In the genomic region with DNA sequence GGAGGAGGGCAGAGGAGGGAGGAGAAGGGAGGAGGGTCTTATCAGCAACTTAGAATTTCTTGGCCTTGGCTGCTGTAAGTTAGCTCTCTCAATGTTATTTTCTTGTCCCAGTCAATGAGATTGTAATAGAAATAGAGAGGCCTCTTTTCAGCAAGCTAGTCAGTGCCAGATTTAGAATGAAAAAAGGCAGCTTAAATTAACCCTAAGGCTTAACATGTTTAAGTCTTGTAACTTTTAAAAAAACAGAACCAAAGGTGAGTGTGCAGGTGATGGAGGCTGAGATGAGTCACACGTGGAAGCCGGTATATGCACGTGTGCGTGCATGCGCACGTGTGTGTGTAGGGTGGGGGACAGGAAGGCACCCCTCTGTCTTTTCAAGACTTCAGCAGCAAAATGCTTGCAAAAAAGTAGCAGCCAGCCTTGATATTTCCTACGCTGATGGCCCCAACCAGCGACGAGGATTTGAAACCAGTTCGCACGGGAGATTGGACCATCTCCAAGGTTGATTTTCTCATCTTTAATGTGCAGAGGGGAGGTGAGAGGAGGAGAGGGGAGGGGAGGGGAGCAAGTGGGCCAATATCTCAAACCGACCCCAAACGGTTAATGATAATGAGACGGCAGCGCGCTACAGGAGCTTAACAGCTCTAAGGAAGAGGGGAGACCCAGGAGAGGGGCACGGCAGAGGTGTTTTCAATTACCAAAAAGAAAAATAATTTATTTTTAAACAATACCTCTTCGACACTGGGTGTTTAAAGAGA, we compare ENCODE assay signal across 11 cellular contexts.
DNase-seq lines count a peak whose midpoint lies in the region; ATAC-seq and TF ChIP-seq lines count a peak whose summit lies in the region.
"Had no signal": no experiment of that assay in that cellular context is flagged by ENCODE, and none has a peak within 500 bp of the region (broad histone marks: within the 10 kb centered on the region; RNA-seq: fewer than 3 reads in every experiment).

No MANE protein-coding gene starts in this region.

- peak overlapping the region; percentile 93 for H3K18ac ChIP-seq in mesendoderm (ENCODE audit: low read length)

- H4K5ac ChIP-seq in mesendoderm (ENCODE audit: low read length) = peak overlapping the region; percentile 21

- no peak overlapping the region for H4K8ac ChIP-seq in mesendoderm (ENCODE audit: low read depth, low read length)

- peak overlapping the region; percentile 85 for H2BK5ac ChIP-seq in mesendoderm (ENCODE audit: low read length)

- H3K27me3 ChIP-seq in ectodermal cell (ENCODE audit: control insufficient read depth, insufficient read depth, low read length, poor library complexity, severe bottlenecking) (no peaks in the 10 kb centered on the region), mesendoderm (ENCODE audit: insufficient read depth, low read length, poor library complexity) (no peaks in the 10 kb centered on the region), thoracic aorta (replicated peaks; ENCODE audit: insufficient read depth) (no peaks in the 10 kb centered on the region)

- peak overlapping the region; percentile 30 for H3K4me2 ChIP-seq in mesendoderm (ENCODE audit: low read length)

- peaks cover 74% of the 10 kb centered on the region for H3K4me1 ChIP-seq in ectodermal cell (ENCODE audit: control insufficient read depth, insufficient read depth, low read length)
- peaks cover 35% of the 10 kb centered on the region for H3K4me1 ChIP-seq in mesendoderm (ENCODE audit: control insufficient read depth, low read depth, low read length)
- peaks cover 24 to 56% of the 10 kb centered on the region in 2 donors for H3K4me1 ChIP-seq in thoracic aorta (ENCODE audit: control insufficient read depth in 1 of 2, low read depth in 2 of 2)

- H3K4me3 ChIP-seq in ectodermal cell (ENCODE audit: insufficient read depth, low read depth, low read length) = peak overlapping the region; percentile 27
- H3K4me3 ChIP-seq in mesendoderm (ENCODE audit: low read length) = no peak overlapping the region
- peak overlapping the region; percentile 52 for H3K4me3 ChIP-seq in thoracic aorta

- H3K79me2 ChIP-seq in mesendoderm (ENCODE audit: control insufficient read depth, insufficient read depth, low read length) = no peaks in the 10 kb centered on the region

- H3K27ac ChIP-seq in ectodermal cell (ENCODE audit: insufficient read depth, low read depth, low read length, poor library complexity, severe bottlenecking) (peak overlapping the region; percentile 82), mesendoderm (ENCODE audit: low read depth, low read length) (peak overlapping the region; percentile 82), thoracic aorta (peak overlapping the region; percentile 81 to 86)
- H3K27ac ChIP-seq: 22Rv1, epithelial cell of prostate had no signal

- peak; percentile 63 for DNase-seq in DMS 273 (lab: John Stamatoyannopoulos, UW; ENCODE audit: unreplicated experiment)
- no peak for DNase-seq in DMS 273 treated with DMSO at 0.1 percent for 48 hours (lab: John Stamatoyannopoulos, UW)
- DNase-seq in mesendoderm = peak; percentile 40
- DNase-seq in thoracic aorta (ENCODE audit: low spot score) = no peak
- DNase-seq in NCI-H1436 (lab: John Stamatoyannopoulos, UW) = no peak
- no peak for DNase-seq in SK-N-DZ (ENCODE audit: low spot score)
- DNase-seq: T1000 had no signal

- H3K56ac ChIP-seq in mesendoderm (ENCODE audit: low read length) = peak overlapping the region; percentile 86

- no peak overlapping the region for H3K23ac ChIP-seq in mesendoderm (ENCODE audit: low read length)

- H2BK120ac ChIP-seq in mesendoderm (ENCODE audit: low read depth, low read length) = no peak overlapping the region

- H2BK15ac ChIP-seq in mesendoderm (replicated peaks; ENCODE audit: low read depth) = no peak overlapping the region

- peak overlapping the region; percentile 56 for H3K9ac ChIP-seq in mesendoderm (ENCODE audit: low read length)

- WGBS in ectodermal cell, 2 experiments = 1 to 2% methylated on average over 16 to 17 of the region's 18 CpGs
- no CpG with 5 or more reads among the region's 18 CpGs for WGBS in mesendoderm (ENCODE audit: extremely low coverage, insufficient coverage, low lambda C conversion rate)

- H3K36me3 ChIP-seq in ectodermal cell (ENCODE audit: control insufficient read depth, insufficient read depth, low read length) (no peaks in the 10 kb centered on the region), mesendoderm (ENCODE audit: control insufficient read depth, insufficient read depth, low read length) (no peaks in the 10 kb centered on the region), thoracic aorta (no peaks in the 10 kb centered on the region)

- TF ChIP-seq CTCF in thoracic aorta (IDR thresholded peaks at IDR 0.05) = no peak

- H3K79me1 ChIP-seq in mesendoderm (ENCODE audit: low read length) = peaks cover 2% of the 10 kb centered on the region

- H3K9me3 ChIP-seq in ectodermal cell (ENCODE audit: control insufficient read depth, low read length) (no peaks in the 10 kb centered on the region), thoracic aorta (no peaks in the 10 kb centered on the region)

- H2AK5ac ChIP-seq in mesendoderm (ENCODE audit: low read length) = no peak overlapping the region

- ATAC-seq in thoracic aorta (ENCODE audit: insufficient number of reproducible peaks, low FRiP score, low read depth) = no peak
- ATAC-seq in HG03457 (IDR thresholded peaks at IDR 0.05; ENCODE audit: unreplicated experiment) = no peak

- peak overlapping the region; percentile 74 for H3K4ac ChIP-seq in mesendoderm (ENCODE audit: low read depth, low read length)

Comparison
In these comparisons a context has a peak if more than half of its experiments do, and no peak if none do; other contexts are left out.
1. DNase-seq: peak in DMS 273 (single experiment) and mesendoderm (single experiment); none in DMS 273 treated with DMSO at 0.1 percent for 48 hours (single experiment), thoracic aorta (single experiment), NCI-H1436 (single experiment) and SK-N-DZ (single experiment).
2. Peak in every context shown above with its lines, with median percentiles within 50 percentile points of each other: H3K27ac ChIP-seq.